25 cellular contexts compared by ENCODE assay signal in the genomic region with DNA sequence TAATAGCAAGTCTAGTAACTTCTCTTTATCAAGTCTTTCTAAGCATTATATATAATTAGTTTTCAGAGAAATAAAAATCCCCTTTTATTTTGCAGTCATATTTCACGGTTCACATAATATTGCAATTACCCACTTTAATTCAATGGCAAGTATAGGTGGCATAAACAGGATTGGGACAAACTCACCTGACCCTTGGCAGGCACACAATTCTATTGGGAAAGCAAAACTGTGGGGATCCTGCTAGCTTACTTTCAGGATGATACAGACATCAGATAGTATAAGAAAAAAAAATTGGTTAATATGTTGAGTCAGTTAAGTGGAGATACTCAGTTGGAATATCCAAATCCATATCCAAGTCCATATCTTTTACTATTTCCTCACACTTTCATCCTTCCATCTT.
"Had no signal": no experiment of that assay in that cellular context is flagged by ENCODE, and none has a peak within 500 bp of the region (broad histone marks: within the 10 kb centered on the region; RNA-seq: fewer than 3 reads in every experiment).

No MANE protein-coding gene starts in this region.

- H3K9ac ChIP-seq: neural progenitor cell, parathyroid adenoma had no signal

- H3K4me3 ChIP-seq: neural progenitor cell, ovary, psoas muscle, skin epidermis, stomach, thoracic aorta, thyroid gland, tibial nerve, upper lobe of left lung, vagina had no signal

- H3K27me3 ChIP-seq: neural progenitor cell, ovary, stomach, thyroid gland, tibial nerve, upper lobe of left lung, vagina had no signal

- H3K9me3 ChIP-seq: ovary, psoas muscle, thoracic aorta, thyroid gland, vagina had no signal

- H3K36me3 ChIP-seq: neural progenitor cell, ovary, stomach, thoracic aorta, thyroid gland, tibial nerve, upper lobe of left lung, vagina had no signal

- H3K27ac ChIP-seq: neural progenitor cell, ovary, parathyroid adenoma, psoas muscle, stomach, thoracic aorta, thyroid gland, upper lobe of left lung, vagina had no signal

- H3K4me1 ChIP-seq: neural progenitor cell, parathyroid adenoma, psoas muscle, thyroid gland, upper lobe of left lung had no signal

- ATAC-seq: naive thymus-derived CD4-positive, alpha-beta T cell; natural killer cell; psoas muscle; right cardiac atrium; stimulated activated effector memory CD8-positive, alpha-beta T cell treated with anti-CD3 and anti-CD28 coated beads, Interleukin-12 subunit alpha, Interleukin-12 subunit beta, amount 100 ng/mL, for 72 hours; stimulated activated naive B cell treated with anti-CD40 and anti-IgM and Interleukin-4, amounts not matched to agents 10 μg/mL and 1 μg/mL and 100 μg/mL, for 72 hours had no signal

- H3K79me2 ChIP-seq: parathyroid adenoma had no signal

- DNase-seq: naive thymus-derived CD4-positive, alpha-beta T cell; natural killer cell; occipital lobe; ovary; posterior cingulate gyrus; psoas muscle; right cardiac atrium; stimulated activated CD4-positive, alpha-beta T cell treated with anti-CD3 and anti-CD28 coated beads, Interleukin-15, amount 100 ng/mL, for 24 hours; stimulated activated CD4-positive, alpha-beta T cell treated with anti-CD3 and anti-CD28 coated beads, Interleukin-2, amount 100 ng/mL, for 24 hours; stimulated activated CD4-positive, alpha-beta T cell treated with anti-CD3 and anti-CD28 coated beads, Interleukin-2, amount 100 ng/mL, for 48 hours; stimulated activated CD4-positive, alpha-beta T cell treated with anti-CD3 and anti-CD28 coated beads, Interleukin-4, amount 100 ng/mL, for 24 hours; stimulated activated naive B cell treated with anti-CD40 and anti-IgM and Interleukin-4, amounts not matched to agents 10 μg/mL and 1 μg/mL and 100 μg/mL, for 72 hours; stimulated activated naive CD4-positive, alpha-beta T cell treated with Interleukin-2 at 50 U/mL for 16 hours; stomach; thyroid gland; trophoblast cell; upper lobe of left lung had no signal

- H2AFZ ChIP-seq: neural progenitor cell, parathyroid adenoma had no signal

- FAIRE-seq: urothelium cell line had no signal

- H3K4me2 ChIP-seq: neural progenitor cell had no signal
